In the genomic region with DNA sequence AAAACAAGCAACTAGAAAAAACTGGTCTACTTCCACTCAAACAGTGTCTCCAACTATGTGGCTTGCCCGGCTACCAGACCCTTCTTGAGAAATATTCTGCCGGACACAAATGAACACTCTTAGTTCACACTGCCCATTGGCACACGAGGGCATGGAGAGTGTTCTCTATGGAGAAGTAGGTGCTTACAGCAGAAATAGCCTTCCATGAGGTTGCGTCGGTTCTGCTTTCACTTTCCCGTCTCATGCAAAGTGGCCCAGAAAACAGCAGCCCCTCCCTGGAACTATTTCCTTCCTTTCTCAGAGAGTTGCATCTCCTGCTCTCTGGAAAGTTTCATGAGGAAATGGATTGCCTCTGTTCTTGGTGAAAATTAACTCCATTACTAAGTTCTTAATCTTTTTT, we compare ENCODE assay signal across 9 cellular contexts. TPM values are rescaled to one million over a fixed set of nuclear protein-coding genes. Genes with fewer than 3 reads are reported as not detected.
A peak's percentile ranks its signal among the peaks of the same experiment; 100 is the strongest.
DNase-seq lines count a peak whose midpoint lies in the region; ATAC-seq, FAIRE-seq and TF ChIP-seq lines count a peak whose summit lies in the region.
"Had no signal": no experiment of that assay in that cellular context is flagged by ENCODE, and none has a peak within 500 bp of the region (broad histone marks: within the 10 kb centered on the region; RNA-seq: fewer than 3 reads in every experiment).

No MANE protein-coding gene starts in this region.

- POLR2A ChIA-PET in H1 (lab: Charles Lee; ENCODE audit: partially characterized antibody), result interaction anchor here (1.1 to 1.5 kb wide), 6 partner anchors 10 to 253 kb away, joined by 3 to 6 read pairs (median 4); partner anchors contain the start of genes RPS18 and VPS52

- H3K4me1 ChIP-seq in H1 (replicated peaks in 1 of 4; ENCODE audit: control insufficient read depth in 3 of 4, insufficient read depth in 4 of 4, low read length in 3 of 4) (peaks cover 0 to 4% (median 1%) of the 10 kb centered on the region in 4 experiments; a peak in 2 of 7 replicates), urinary bladder (ENCODE audit: insufficient read depth) (no peaks in the 10 kb centered on the region)
- H3K4me1 ChIP-seq: SJCRH30 had no signal

- H2BK5ac ChIP-seq in H1 (ENCODE audit: low read depth, low read length), result no peak overlapping the region

- no peak overlapping the region for H3K27ac ChIP-seq in SU-DHL-6 (ENCODE audit: low read depth, low read length)
- H3K27ac ChIP-seq in H1 (ENCODE audit: low read depth, low read length), result no peak overlapping the region
- peak overlapping the region; percentile 75 for H3K27ac ChIP-seq in urinary bladder (ENCODE audit: low read depth)
- H3K27ac ChIP-seq: SJCRH30 had no signal

- H3K79me1 ChIP-seq in H1 (ENCODE audit: low read depth, low read length), result no peaks in the 10 kb centered on the region

- no peak overlapping the region for H3K56ac ChIP-seq in H1 (replicated peaks; ENCODE audit: insufficient read length, low read depth, low read length)

- H2BK15ac ChIP-seq in H1 (ENCODE audit: low read length), result no peak overlapping the region

- no peaks in the 10 kb centered on the region for H3K9me2 ChIP-seq in SU-DHL-6 (replicated peaks; ENCODE audit: insufficient read depth, low read length)

- no peak for TF ChIP-seq EP300 in H1 (IDR thresholded peaks at IDR 0.05; ENCODE audit: borderline replicate concordance in 1 of 2, low read depth in 2 of 2, low read length in 2 of 2)

- H3F3A ChIP-seq in SU-DHL-6 (ENCODE audit: insufficient read depth), result no peaks in the 10 kb centered on the region; the same call in 1 of the 2 replicates

- H3K79me2 ChIP-seq in SU-DHL-6 (ENCODE audit: insufficient read depth, low read length), result no peaks in the 10 kb centered on the region
- H3K79me2 ChIP-seq in H1 (ENCODE audit: control insufficient read depth in 1 of 2, insufficient read depth in 2 of 2, low read length in 2 of 2), result no peaks in the 10 kb centered on the region

- H2AFZ ChIP-seq in SU-DHL-6 (ENCODE audit: low read depth, low read length, severe bottlenecking) (peak overlapping the region; percentile 55), H1 (ENCODE audit: low read length) (peak overlapping the region; percentile 87)

- DNase-seq in GM12891 (ENCODE audit: insufficient read length, low spot score), result peak; percentile 25
- DNase-seq in H1 (ENCODE audit: low read depth in 1 of 2, low spot score in 2 of 2), result no peak
- DNase-seq in myocyte (ENCODE audit: low read depth), result peak; percentile 43
- DNase-seq in effector CD4-positive, alpha-beta T cell, result no peak

- H4K20me1 ChIP-seq in SU-DHL-6 (ENCODE audit: low read depth, low read length), result no peaks in the 10 kb centered on the region
- H4K20me1 ChIP-seq in H1 (replicated peaks in 1 of 2; ENCODE audit: control insufficient read depth in 1 of 2, insufficient read depth in 2 of 2, low read length in 2 of 2), result no peaks in the 10 kb centered on the region

- H2BK12ac ChIP-seq in H1 (ENCODE audit: low read depth, low read length), result no peak overlapping the region

- no peaks in the 10 kb centered on the region for H3K23me2 ChIP-seq in H1 (ENCODE audit: low read depth, low read length)

- H3K14ac ChIP-seq in H1 (ENCODE audit: insufficient read length), result no peak overlapping the region

- H2BK20ac ChIP-seq in H1 (ENCODE audit: low read length), result no peak overlapping the region

- peak overlapping the region; percentile 27 for H3K4me3 ChIP-seq in SU-DHL-6 (ENCODE audit: insufficient read depth, low read length, poor library complexity, severe bottlenecking)
- H3K4me3 ChIP-seq in H1 (ENCODE audit: extremely low read depth in 1 of 4, insufficient read depth in 2 of 4, low read depth in 3 of 4, low read length in 4 of 4), result no peak overlapping the region
- H3K4me3 ChIP-seq in urinary bladder (ENCODE audit: low read depth, low read length), result peak overlapping the region; percentile 15
- H3K4me3 ChIP-seq: SJCRH30 had no signal

- no peak overlapping the region for H2BK120ac ChIP-seq in H1 (replicated peaks; ENCODE audit: low read depth, low read length)

- no peaks in the 10 kb centered on the region for H3K27me3 ChIP-seq in SU-DHL-6 (ENCODE audit: low read length)
- no peaks in the 10 kb centered on the region for H3K27me3 ChIP-seq in H1 (replicated peaks in 1 of 4; ENCODE audit: control insufficient read depth in 3 of 4, extremely low read depth in 1 of 4, insufficient read depth in 3 of 4, low read length in 3 of 4)

- CTCF ChIA-PET in H1 (lab: Charles Lee; ENCODE audit: partially characterized antibody), result interaction anchor here (1.0 to 3.5 kb wide), 12 partner anchors 11 to 229 kb away, joined by 3 to 38 read pairs (median 4); partner anchors contain the start of genes HLA-DPA1 and HSD17B8

- no peak for TF ChIP-seq RAD21 in H1 (IDR thresholded peaks at IDR 0.05 in 1 of 2, conservative IDR thresholded peaks at IDR 0.05 in 1 of 2; ENCODE audit: low read depth in 2 of 2, low read length in 2 of 2)

- H3K9ac ChIP-seq in SU-DHL-6 (ENCODE audit: low read length), result peak overlapping the region; percentile 26; the same call in 1 of the 2 replicates
- no peak overlapping the region for H3K9ac ChIP-seq in H1 (replicated peaks in 1 of 4; ENCODE audit: extremely low read depth in 1 of 4, low read depth in 3 of 4, low read length in 3 of 4)

- no peaks in the 10 kb centered on the region for H3K9me3 ChIP-seq in SU-DHL-6 (ENCODE audit: insufficient read depth, low read length)
- no peaks in the 10 kb centered on the region for H3K9me3 ChIP-seq in H1 (ENCODE audit: insufficient read depth in 2 of 2, low read depth in 1 of 2, low read length in 1 of 2)
- H3K9me3 ChIP-seq: SJCRH30 had no signal

- no peak for TF ChIP-seq CTCF in SU-DHL-6 (IDR thresholded peaks at IDR 0.05; ENCODE audit: insufficient read depth, low read length, poor library complexity, severe bottlenecking)
- TF ChIP-seq CTCF in H1 (IDR thresholded peaks at IDR 0.05; ENCODE audit: control extremely low read depth in 1 of 3, insufficient read depth in 1 of 3, low read depth in 1 of 3, low read length in 3 of 3), result no peak

- peak; percentile 28; the same call in 1 of the 2 replicates for TF ChIP-seq POLR2A in GM12891 (IDR thresholded peaks at IDR 0.05; ENCODE audit: low read depth, low read length)
- TF ChIP-seq POLR2A in H1 (IDR thresholded peaks at IDR 0.05; ENCODE audit: control extremely low read depth in 1 of 2, low read depth in 2 of 2, low read length in 2 of 2), result no peak

- H3K23ac ChIP-seq in H1 (ENCODE audit: insufficient read length), result no peak overlapping the region

- H3K4me2 ChIP-seq in SU-DHL-6 (ENCODE audit: low read depth, low read length, poor library complexity, severe bottlenecking), result peak overlapping the region; percentile 61
- H3K4me2 ChIP-seq in H1 (ENCODE audit: insufficient read depth in 1 of 2, low read depth in 2 of 2, low read length in 2 of 2), result no peak overlapping the region

- ATAC-seq in HG02840 (IDR thresholded peaks at IDR 0.05; ENCODE audit: low FRiP score, unreplicated experiment) (peak; percentile 51), HG03439 (IDR thresholded peaks at IDR 0.05; ENCODE audit: unreplicated experiment) (no peak)

- FAIRE-seq in GM12891 (lab: Jason Lieb, UNC), result peak; percentile 98
- FAIRE-seq in H1 (lab: Jason Lieb, UNC), result no peak

- H3K36me3 ChIP-seq in SU-DHL-6 (ENCODE audit: low read length) (no peaks in the 10 kb centered on the region), H1 (ENCODE audit: control insufficient read depth in 2 of 4, insufficient read depth in 4 of 4, low read length in 3 of 4) (no peaks in the 10 kb centered on the region), urinary bladder (ENCODE audit: insufficient read depth) (no peaks in the 10 kb centered on the region)
- H3K36me3 ChIP-seq: SJCRH30 had no signal

- no peak overlapping the region for H4K5ac ChIP-seq in H1 (ENCODE audit: insufficient read length, low read depth, low read length)

- H3K18ac ChIP-seq in H1 (ENCODE audit: extremely low read depth, low read length), result no peak overlapping the region; the same call in 1 of the 2 replicates

- no peak overlapping the region for H4K8ac ChIP-seq in H1 (ENCODE audit: extremely low read depth, insufficient read depth, low read length)

- H3K4ac ChIP-seq in H1 (replicated peaks; ENCODE audit: insufficient read length, low read depth, low read length), result no peak overlapping the region

- no peak overlapping the region for H2AK5ac ChIP-seq in H1 (ENCODE audit: low read depth, low read length)

- no peak overlapping the region for H4K91ac ChIP-seq in H1 (replicated peaks; ENCODE audit: insufficient read length, low read length)

- WGBS in H1 (ENCODE audit: extremely low coverage in 1 of 2, insufficient coverage in 1 of 2, insufficient read length in 1 of 2, insufficient replicate concordance in 2 of 2, low coverage in 1 of 2, low lambda C conversion rate in 2 of 2, missing lambda C conversion rate in 1 of 2), 2 experiments, result 72% methylated on average over 6 of the region's 6 CpGs; no CpG with 5 or more reads in 1 of the 2 experiments
- WGBS in urinary bladder, result 10% methylated on average over 6 of the region's 6 CpGs

RNA-seq across cellular contexts. Expression of gene HLA-DOA, which starts 9.5 kb away (rescaled TPM):
- polyA plus RNA-seq in GM12891 (2012; ENCODE audit: low read depth, missing spikeins), result 110 TPM
- 23.7 TPM in 2 replicates for total RNA-seq in H1 (2021; fragmentation: NEBNext Ultra II Directional; extraction: Animal tissue kit (Norgen Biotek cat#: 25700))
- 89.0 and 120 TPM in 2 replicates for polyA plus RNA-seq in H1 (2011; rRNA removed)
- polyA plus RNA-seq in H1 (2011; cell fraction: cytosol; rRNA removed), result 55.7 TPM
- polyA plus RNA-seq in H1 (2011; cell fraction: nucleus; rRNA removed), result 127 TPM
- 30.8 to 37.5 TPM (median 34.1 TPM) in 4 replicates for polyA plus RNA-seq in H1 (2012, experiment 1 of 2)
- 56.4 TPM for polyA plus RNA-seq in H1 (2012, experiment 2 of 2)
- 32.5 TPM for polyA plus RNA-seq in H1 (2013, experiment 1 of 2)
- 36.8 TPM for polyA plus RNA-seq in H1 (2013, experiment 2 of 2)
- polyA minus RNA-seq in H1 (2011; rRNA and poly(A)+ RNA removed), result 73.5 and 94.6 TPM in 2 replicates
- polyA minus RNA-seq in H1 (2011; cell fraction: cytosol; rRNA and poly(A)+ RNA removed), result 28.8 TPM
- 40.2 TPM for polyA minus RNA-seq in H1 (2011; cell fraction: nucleus; rRNA and poly(A)+ RNA removed)
- total RNA-seq in myocyte, result not detected in 2 replicates
- not detected for polyA plus RNA-seq in myocyte (2012)
- total RNA-seq in urinary bladder, result 2.7 TPM
- polyA plus RNA-seq in urinary bladder, result 5.7 TPM

RNA-seq across cellular contexts. Expression of gene BRD2, which starts 50.5 kb away (rescaled TPM):
- 178 TPM for polyA plus RNA-seq in GM12891 (2012; ENCODE audit: low read depth, missing spikeins)
- total RNA-seq in H1 (2021; fragmentation: NEBNext Ultra II Directional; extraction: Animal tissue kit (Norgen Biotek cat#: 25700)), result 179 and 185 TPM in 2 replicates
- polyA plus RNA-seq in H1 (2011; rRNA removed) (101 and 132 TPM in 2 replicates), urinary bladder (138 TPM)
- polyA plus RNA-seq in H1 (2011; cell fraction: cytosol; rRNA removed), result 118 TPM
- polyA plus RNA-seq in H1 (2011; cell fraction: nucleus; rRNA removed), result 277 TPM
- 160 to 229 TPM (median 169 TPM) in 4 replicates for polyA plus RNA-seq in H1 (2012, experiment 1 of 2)
- 108 TPM for polyA plus RNA-seq in H1 (2012, experiment 2 of 2)
- 146 TPM for polyA plus RNA-seq in H1 (2013, experiment 1 of 2)
- 135 TPM for polyA plus RNA-seq in H1 (2013, experiment 2 of 2)
- polyA minus RNA-seq in H1 (2011; rRNA and poly(A)+ RNA removed), result 120 and 132 TPM in 2 replicates
- 85.9 TPM for polyA minus RNA-seq in H1 (2011; cell fraction: cytosol; rRNA and poly(A)+ RNA removed)
- 174 TPM for polyA minus RNA-seq in H1 (2011; cell fraction: nucleus; rRNA and poly(A)+ RNA removed)
- total RNA-seq in myocyte (108 and 112 TPM in 2 replicates), urinary bladder (79.0 TPM)
- 126 TPM for polyA plus RNA-seq in myocyte (2012)

RNA-seq across cellular contexts. Expression of gene HLA-DPA1, which starts 54.5 kb away (rescaled TPM):
- 1,963 TPM for polyA plus RNA-seq in GM12891 (2012; ENCODE audit: low read depth, missing spikeins)
- 6.2 and 6.8 TPM in 2 replicates for total RNA-seq in H1 (2021; fragmentation: NEBNext Ultra II Directional; extraction: Animal tissue kit (Norgen Biotek cat#: 25700))
- polyA plus RNA-seq in H1 (2011; rRNA removed) (8.4 and 13.1 TPM in 2 replicates), urinary bladder (51.6 TPM)
- 6.7 TPM for polyA plus RNA-seq in H1 (2011; cell fraction: cytosol; rRNA removed)
- 5.8 TPM for polyA plus RNA-seq in H1 (2011; cell fraction: nucleus; rRNA removed)
- polyA plus RNA-seq in H1 (2012, experiment 1 of 2), result 7.1 to 9.1 TPM (median 7.7 TPM) in 4 replicates
- polyA plus RNA-seq in H1 (2012, experiment 2 of 2), result 6.4 TPM
- polyA plus RNA-seq in H1 (2013, experiment 1 of 2), result 8.5 TPM
- polyA plus RNA-seq in H1 (2013, experiment 2 of 2), result 8.4 TPM
- 5.5 and 5.8 TPM in 2 replicates for polyA minus RNA-seq in H1 (2011; rRNA and poly(A)+ RNA removed)
- 4.3 TPM for polyA minus RNA-seq in H1 (2011; cell fraction: cytosol; rRNA and poly(A)+ RNA removed)
- polyA minus RNA-seq in H1 (2011; cell fraction: nucleus; rRNA and poly(A)+ RNA removed), result 2.4 TPM
- total RNA-seq in myocyte (0.27 and 0.68 TPM in 2 replicates), urinary bladder (25.4 TPM)
- polyA plus RNA-seq in myocyte (2012), result 0.20 TPM
- total RNA-seq: SJCRH30 had no signal

RNA-seq across cellular contexts. Expression of gene HLA-DPB1, which starts 56.9 kb away (rescaled TPM):
- polyA plus RNA-seq in GM12891 (2012; ENCODE audit: low read depth, missing spikeins), result 654 TPM
- 32.3 and 37.8 TPM in 2 replicates for total RNA-seq in H1 (2021; fragmentation: NEBNext Ultra II Directional; extraction: Animal tissue kit (Norgen Biotek cat#: 25700))
- polyA plus RNA-seq in H1 (2011; rRNA removed) (58.8 and 62.8 TPM in 2 replicates), urinary bladder (74.7 TPM)
- 81.9 TPM for polyA plus RNA-seq in H1 (2011; cell fraction: cytosol; rRNA removed)
- 41.7 TPM for polyA plus RNA-seq in H1 (2011; cell fraction: nucleus; rRNA removed)
- 46.1 to 60.1 TPM (median 55.5 TPM) in 4 replicates for polyA plus RNA-seq in H1 (2012, experiment 1 of 2)
- 46.2 TPM for polyA plus RNA-seq in H1 (2012, experiment 2 of 2)
- 35.2 TPM for polyA plus RNA-seq in H1 (2013, experiment 1 of 2)
- polyA plus RNA-seq in H1 (2013, experiment 2 of 2), result 34.9 TPM
- polyA minus RNA-seq in H1 (2011; rRNA and poly(A)+ RNA removed), result 32.8 and 39.3 TPM in 2 replicates
- polyA minus RNA-seq in H1 (2011; cell fraction: cytosol; rRNA and poly(A)+ RNA removed), result 15.7 TPM
- 13.9 TPM for polyA minus RNA-seq in H1 (2011; cell fraction: nucleus; rRNA and poly(A)+ RNA removed)
- total RNA-seq in myocyte (0.19 TPM in 1 of 2 replicates, not detected in the other), urinary bladder (16.4 TPM)
- polyA plus RNA-seq in myocyte (2012), result 0.77 TPM
- total RNA-seq: SJCRH30 had no signal

Comparison
In these comparisons a context has a peak if more than half of its experiments do, and no peak if none do; other contexts are left out.
1. DNase-seq: peak in GM12891 (single experiment) and myocyte (single experiment); none in H1 (0 of 2) and effector CD4-positive, alpha-beta T cell (single experiment).
2. H3K4me3 ChIP-seq: peak in SU-DHL-6 (single experiment) and urinary bladder (single experiment); none in H1 (0 of 4).